Comparison of ENCODE assay signal across 19 cellular contexts in genomic region chr11:97332271-97332670, GRCh38.
DNase-seq lines count a peak whose midpoint lies in the region; ATAC-seq and TF ChIP-seq lines count a peak whose summit lies in the region.
"Had no signal": no experiment of that assay in that cellular context is flagged by ENCODE, and none has a peak within 500 bp of the region (broad histone marks: within the 10 kb centered on the region; RNA-seq: fewer than 3 reads in every experiment).

No MANE protein-coding gene starts in this region.

- H3K27me3 ChIP-seq in mesendoderm (ENCODE audit: insufficient read depth, low read length, poor library complexity) (no peaks in the 10 kb centered on the region), left lung (no peaks in the 10 kb centered on the region)
- H3K27me3 ChIP-seq: BLaER1 treated with 17β-estradiol and CSF1 and Interleukin-3, amounts not matched to agents 10 nM and 100 nM had no signal

- no peak overlapping the region for H3K4ac ChIP-seq in mesendoderm (ENCODE audit: low read depth, low read length)

- no peak for ATAC-seq in left lung
- ATAC-seq: CD8-positive, alpha-beta T cell; HepG2 had no signal

- H3K18ac ChIP-seq in mesendoderm (ENCODE audit: low read length), result no peak overlapping the region

- H3K79me2 ChIP-seq in mesendoderm (ENCODE audit: control insufficient read depth, insufficient read depth, low read length), result no peaks in the 10 kb centered on the region

- no peak overlapping the region for H4K8ac ChIP-seq in mesendoderm (ENCODE audit: low read depth, low read length)

- H3K9me3 ChIP-seq in left lung, result peaks cover 0 to 2% of the 10 kb centered on the region in 2 donors
- H3K9me3 ChIP-seq: BLaER1 treated with 17β-estradiol and CSF1 and Interleukin-3, amounts not matched to agents 10 nM and 100 nM had no signal

- WGBS in mesendoderm (ENCODE audit: extremely low coverage, insufficient coverage, low lambda C conversion rate), result no CpG with 5 or more reads among the region's 2 CpGs

- H2BK15ac ChIP-seq in mesendoderm (replicated peaks; ENCODE audit: low read depth), result no peak overlapping the region

- no peak overlapping the region for H3K9ac ChIP-seq in mesendoderm (ENCODE audit: low read length)
- H3K9ac ChIP-seq: BLaER1 treated with 17β-estradiol and CSF1 and Interleukin-3, amounts not matched to agents 10 nM and 100 nM had no signal

- no peak overlapping the region for H4K5ac ChIP-seq in mesendoderm (ENCODE audit: low read length)

- H3K23ac ChIP-seq in mesendoderm (ENCODE audit: low read length), result no peak overlapping the region

- DNase-seq in DMS53 (lab: John Stamatoyannopoulos, UW) (peak; percentile 57), NCI-H1092 treated with DMSO at 0.1 percent for 48 hours (lab: John Stamatoyannopoulos, UW) (peak; percentile 19), NCI-H524 treated with DMSO at 0.1 percent for 48 hours (lab: John Stamatoyannopoulos, UW) (peak; percentile 87), mesendoderm (peak; percentile 54), left lung (no peak), cortex of kidney (lab: John Stamatoyannopoulos, UW) (no peak), RWPE1 (ENCODE audit: low spot score) (no peak)
- DNase-seq: Calu3; CD8-positive, alpha-beta T cell; HCEC 1CT; KBM-7; NCI-H146; NCI-H2029 treated with DMSO at 0.1 percent for 48 hours; NCI-H526; PC-9; T-helper 1 cell; T-helper 9 cell had no signal

- H3K79me1 ChIP-seq in mesendoderm (ENCODE audit: low read length), result no peaks in the 10 kb centered on the region

- H3K4me1 ChIP-seq in mesendoderm (ENCODE audit: control insufficient read depth, low read depth, low read length) (no peaks in the 10 kb centered on the region), left lung (no peaks in the 10 kb centered on the region)
- H3K4me1 ChIP-seq: BLaER1 treated with 17β-estradiol and CSF1 and Interleukin-3, amounts not matched to agents 10 nM and 100 nM had no signal

- no peak overlapping the region for H2BK120ac ChIP-seq in mesendoderm (ENCODE audit: low read depth, low read length)

- H3K56ac ChIP-seq in mesendoderm (ENCODE audit: low read length), result no peak overlapping the region

- H3K4me2 ChIP-seq in mesendoderm (ENCODE audit: low read length), result no peak overlapping the region
- H3K4me2 ChIP-seq: BLaER1 treated with 17β-estradiol and CSF1 and Interleukin-3, amounts not matched to agents 10 nM and 100 nM; PC-9 had no signal

- intact Hi-C loops in left lung (cut with DNase I), result no loop called here

- H2BK5ac ChIP-seq in mesendoderm (ENCODE audit: low read length), result no peak overlapping the region

- H3K36me3 ChIP-seq in mesendoderm (ENCODE audit: control insufficient read depth, insufficient read depth, low read length) (no peaks in the 10 kb centered on the region), left lung (no peaks in the 10 kb centered on the region)
- H3K36me3 ChIP-seq: BLaER1 treated with 17β-estradiol and CSF1 and Interleukin-3, amounts not matched to agents 10 nM and 100 nM had no signal

- H2AK5ac ChIP-seq in mesendoderm (ENCODE audit: low read length), result no peak overlapping the region

- TF ChIP-seq CTCF in left lung (IDR thresholded peaks at IDR 0.05), result no peak
- TF ChIP-seq CTCF in RWPE1 (conservative IDR thresholded peaks at IDR 0.05; ENCODE audit: low read depth), result no peak

- H3K4me3 ChIP-seq in mesendoderm (ENCODE audit: low read length) (no peak overlapping the region), left lung (no peak overlapping the region)
- H3K4me3 ChIP-seq: BLaER1 treated with 17β-estradiol and CSF1 and Interleukin-3, amounts not matched to agents 10 nM and 100 nM; PC-9 had no signal

- POLR2A ChIA-PET in RWPE1 (lab: Yijun Ruan, JAX; ENCODE audit: low non-redundant PET), result no interaction called here

- CTCF ChIA-PET in RWPE1 (lab: Yijun Ruan, JAX), result no interaction called here

- H3K27ac ChIP-seq in mesendoderm (ENCODE audit: low read depth, low read length) (no peak overlapping the region), left lung (no peak overlapping the region), RWPE1 (no peak overlapping the region)
- H3K27ac ChIP-seq: BLaER1 treated with 17β-estradiol and CSF1 and Interleukin-3, amounts not matched to agents 10 nM and 100 nM; PC-9 had no signal

Comparison
In these comparisons a context has a peak if more than half of its experiments do, and no peak if none do; other contexts are left out.
1. DNase-seq: peak in DMS53 (single experiment), NCI-H1092 treated with DMSO at 0.1 percent for 48 hours (single experiment), NCI-H524 treated with DMSO at 0.1 percent for 48 hours (single experiment) and mesendoderm (single experiment); none in left lung (0 of 2), cortex of kidney (single experiment) and RWPE1 (single experiment).